In genomic region chr2:160111951-160112798, GRCh38 we compare ENCODE assay signal across 16 cellular contexts. TPM values are rescaled to one million over a fixed set of nuclear protein-coding genes. Genes with fewer than 3 reads are reported as not detected.
DNase-seq lines count a peak whose midpoint lies in the region; ATAC-seq, FAIRE-seq and TF ChIP-seq lines count a peak whose summit lies in the region.
"Had no signal": no experiment of that assay in that cellular context is flagged by ENCODE, and none has a peak within 500 bp of the region (broad histone marks: within the 10 kb centered on the region; RNA-seq: fewer than 3 reads in every experiment).

No MANE protein-coding gene starts in this region.

- H3K36me3 ChIP-seq in lower lobe of right lung (peaks cover 29% of the 10 kb centered on the region), left ventricle myocardium inferior (no peaks in the 10 kb centered on the region)
- H3K36me3 ChIP-seq: ascending aorta had no signal

- no peaks in the 10 kb centered on the region for H3K27me3 ChIP-seq in lower lobe of right lung (ENCODE audit: low read depth)
- H3K27me3 ChIP-seq in left ventricle myocardium inferior (ENCODE audit: low read depth): no peaks in the 10 kb centered on the region
- H3K27me3 ChIP-seq: ascending aorta, Peyer's patch had no signal

- H3K4me3 ChIP-seq in lower lobe of right lung (no peak overlapping the region), left ventricle myocardium inferior (no peak overlapping the region)
- H3K4me3 ChIP-seq: ascending aorta, Peyer's patch had no signal

- H3K27ac ChIP-seq in lower lobe of right lung (no peak overlapping the region), left ventricle myocardium inferior (replicated peaks) (no peak overlapping the region)
- H3K27ac ChIP-seq: ascending aorta, Peyer's patch had no signal

- intact Hi-C loops in lower lobe of right lung (cut with DNase I): no loop called here
- intact Hi-C loops in left ventricle myocardium inferior (cut with micrococcal nuclease): no loop called here

- in situ Hi-C loops in GM13976 (cut with MboI; ENCODE audit: low sequenced_read_pairs, unreplicated experiment): no loop called here

- TF ChIP-seq CTCF in GM13976 (IDR thresholded peaks at IDR 0.05; ENCODE audit: borderline replicate concordance, control extremely low read depth, extremely low read depth, insufficient read depth, missing control alignments) (no peak), D721Med (IDR thresholded peaks at IDR 0.05; ENCODE audit: insufficient read depth, missing control alignments) (no peak), lower lobe of right lung (IDR thresholded peaks at IDR 0.05) (no peak), left ventricle myocardium inferior (IDR thresholded peaks at IDR 0.05; ENCODE audit: borderline replicate concordance) (no peak)

- H3K9me3 ChIP-seq in lower lobe of right lung: no peaks in the 10 kb centered on the region
- no peaks in the 10 kb centered on the region for H3K9me3 ChIP-seq in left ventricle myocardium inferior (replicated peaks)
- H3K9me3 ChIP-seq: ascending aorta, Peyer's patch had no signal

- no peak for FAIRE-seq in D721Med (lab: Jason Lieb, UNC)

- H3K4me1 ChIP-seq in lower lobe of right lung (no peaks in the 10 kb centered on the region), left ventricle myocardium inferior (no peaks in the 10 kb centered on the region)
- H3K4me1 ChIP-seq: ascending aorta, Peyer's patch had no signal

- peak; percentile 57 for ATAC-seq in GM19452 (IDR thresholded peaks at IDR 0.05; ENCODE audit: unreplicated experiment)
- ATAC-seq in HG02798 (IDR thresholded peaks at IDR 0.05; ENCODE audit: poor library complexity, unreplicated experiment): peak; percentile 73
- ATAC-seq in HG03442 (IDR thresholded peaks at IDR 0.05; ENCODE audit: unreplicated experiment): peak; percentile 80
- ATAC-seq in lower lobe of right lung: no peak
- ATAC-seq: left lobe of liver had no signal

- DNase-seq in GM13976 (ENCODE audit: low spot score) (peak; percentile 37), D721Med (ENCODE audit: insufficient read length, low spot score) (no peak), lower lobe of right lung (no peak), left ventricle myocardium inferior (no peak), A172 (ENCODE audit: low spot score) (no peak)
- DNase-seq: activated CD8-positive, alpha-beta memory T cell treated with anti-CD3 and anti-CD28 coated beads, Interleukin-2, amount 50 U/mL, for 4 hours; effector CD4-positive, alpha-beta T cell; H7; Karpas-422; Peyer's patch; stimulated activated CD4-positive, alpha-beta T cell treated with anti-CD3 and anti-CD28 coated beads, Interleukin-12 subunit alpha, Interleukin-12 subunit beta, amount 100 ng/mL, for 4 hours had no signal

RNA-seq across cellular contexts. Expression of gene PLA2R1, which starts 49.8 kb away (rescaled TPM):
- 5.6 TPM for total RNA-seq in lower lobe of right lung
- 2.3 TPM for total RNA-seq in left ventricle myocardium inferior
- 1.7 and 2.5 TPM in 2 replicates for total RNA-seq in A172 (2014; rRNA removed; shearing (Covaris generic))

Comparison
In these comparisons a context has a peak if more than half of its experiments do, and no peak if none do; other contexts are left out.
1. ATAC-seq: peak in GM19452 (single experiment), HG02798 (single experiment) and HG03442 (single experiment); none in lower lobe of right lung (0 of 2).